ENCODE assay signal across 12 cellular contexts in the genomic region with DNA sequence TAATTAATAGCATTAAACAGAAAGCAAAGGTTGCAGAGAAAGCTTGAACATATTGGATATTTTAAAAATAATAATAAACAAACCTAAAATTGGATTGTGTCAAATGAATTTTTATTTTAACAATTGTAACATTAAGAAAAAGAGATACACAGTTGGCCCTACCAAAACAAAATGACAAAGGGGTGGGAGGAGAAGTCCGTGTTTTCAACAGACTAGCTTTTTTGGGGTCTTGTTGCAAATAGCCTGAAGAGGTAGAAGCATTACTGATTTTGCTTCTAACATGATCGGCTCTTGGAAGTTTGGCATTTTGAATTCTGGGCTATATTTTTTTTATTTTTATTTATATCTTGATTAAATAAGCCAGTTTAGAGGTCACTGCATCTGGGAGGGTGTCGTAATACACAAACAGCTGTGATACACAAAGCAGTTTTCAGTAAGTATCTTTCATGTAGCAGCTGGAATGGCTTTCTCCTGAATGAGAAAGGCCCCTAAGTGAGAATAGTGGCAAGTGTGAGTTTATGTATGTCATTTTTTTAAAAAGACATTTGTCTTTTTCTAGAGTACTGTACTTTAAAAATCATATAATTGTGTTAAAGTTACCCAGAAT.
DNase-seq lines count a peak whose midpoint lies in the region; ATAC-seq, FAIRE-seq and TF ChIP-seq lines count a peak whose summit lies in the region.
"Had no signal": no experiment of that assay in that cellular context is flagged by ENCODE, and none has a peak within 500 bp of the region (broad histone marks: within the 10 kb centered on the region; RNA-seq: fewer than 3 reads in every experiment).

No MANE protein-coding gene starts in this region.

- 57 to 67% methylated on average over 1 to 2 of the region's 3 CpGs for WGBS in mesodermal cell (ENCODE audit: insufficient coverage in 2 of 2), 2 experiments

- no peak for TF ChIP-seq CTCF in AG10803 (conservative IDR thresholded peaks at IDR 0.05; ENCODE audit: low read length)

- ATAC-seq in HG02852 (IDR thresholded peaks at IDR 0.05; ENCODE audit: unreplicated experiment): no peak

- H3K4me3 ChIP-seq in AG10803 (ENCODE audit: low read length) (no peak overlapping the region), mesodermal cell (ENCODE audit: extremely low read depth, insufficient read depth, low read length, poor library complexity, severe bottlenecking) (no peak overlapping the region)
- H3K4me3 ChIP-seq: thyroid gland had no signal

- H3K27ac ChIP-seq in angular gyrus (ENCODE audit: low read depth, low read length): peak overlapping the region; percentile 83
- H3K27ac ChIP-seq in mesodermal cell (ENCODE audit: low read depth, low read length, severe bottlenecking): peak overlapping the region; percentile 80

- FAIRE-seq in frontal cortex (lab: Jason Lieb, UNC): no peak

- H3K4me1 ChIP-seq in mesodermal cell (ENCODE audit: control insufficient read depth, insufficient read depth, low read length, poor library complexity, severe bottlenecking): peaks cover 23% of the 10 kb centered on the region

- H3K36me3 ChIP-seq in mesodermal cell (ENCODE audit: control insufficient read depth, insufficient read depth, low read length): no peaks in the 10 kb centered on the region
- H3K36me3 ChIP-seq: thyroid gland had no signal

- H3K9me3 ChIP-seq in mesodermal cell (ENCODE audit: control insufficient read depth, low read length): no peaks in the 10 kb centered on the region
- H3K9me3 ChIP-seq: thyroid gland had no signal

- DNase-seq in AG10803 (ENCODE audit: low read depth): peak; percentile 42
- DNase-seq in HCEC 1CT: peak; percentile 28
- no peak for DNase-seq in NCI-H1930 (lab: John Stamatoyannopoulos, UW)
- DNase-seq in frontal cortex (ENCODE audit: low spot score in 2 of 2): no peak
- DNase-seq in stimulated activated CD4-positive, alpha-beta T cell treated with anti-CD3 and anti-CD28 coated beads, Interleukin-1b, Interleukin-23, amount 100 ng/mL, for 48 hours: no peak
- DNase-seq: activated CD8-positive, alpha-beta memory T cell treated with anti-CD3 and anti-CD28 coated beads, Interleukin-2, amount 50 U/mL, for 4 hours; NCI-H510A; stimulated activated CD4-positive, alpha-beta T cell treated with anti-CD3 and anti-CD28 coated beads, Interleukin-2, amount 100 ng/mL, for 48 hours; thyroid gland had no signal

Comparison
In these comparisons a context has a peak if more than half of its experiments do, and no peak if none do; other contexts are left out.
1. DNase-seq: peak in AG10803 (single experiment) and HCEC 1CT (single experiment); none in NCI-H1930 (0 of 2), frontal cortex (0 of 2) and stimulated activated CD4-positive, alpha-beta T cell treated with anti-CD3 and anti-CD28 coated beads, Interleukin-1b, Interleukin-23, amount 100 ng/mL, for 48 hours (single experiment).